ENCODE assay signal across 14 cellular contexts in the genomic region with DNA sequence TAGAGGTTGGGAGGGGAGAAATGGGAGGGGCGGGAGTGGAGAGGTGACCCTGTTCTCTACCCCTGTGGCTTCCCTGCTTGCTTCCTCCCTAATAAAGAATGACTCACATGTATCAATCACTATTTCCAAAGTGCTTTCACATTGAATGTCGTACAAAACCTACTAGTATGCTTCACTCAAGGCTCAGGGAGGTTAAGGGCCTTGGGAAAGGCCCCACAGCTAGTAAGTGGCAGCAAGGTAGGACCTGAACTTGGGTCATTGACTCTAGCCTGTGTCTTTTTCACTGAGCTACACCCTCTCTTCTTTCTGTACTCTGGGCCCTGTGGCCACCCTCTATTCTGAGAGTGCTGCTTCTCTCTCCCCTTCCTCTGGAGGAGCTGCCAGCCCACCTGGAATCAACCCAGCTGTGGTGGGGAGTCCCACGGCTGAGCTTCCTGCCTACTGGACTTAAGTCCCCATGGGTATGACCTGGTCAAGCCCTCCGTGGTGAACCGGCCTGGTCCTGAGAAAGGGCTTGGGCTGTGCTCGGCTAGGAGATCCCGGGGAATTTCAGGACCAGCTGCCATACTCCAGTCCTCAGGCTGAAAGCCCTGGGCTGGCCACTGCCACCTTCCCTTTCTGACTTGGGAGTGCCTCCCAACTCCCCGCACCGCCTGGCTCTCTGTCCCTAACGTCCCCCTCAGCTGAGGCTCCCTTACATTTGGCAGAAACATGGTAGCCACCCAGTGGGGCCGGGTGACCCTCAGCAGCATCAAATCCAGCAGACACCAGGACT. TPM values are rescaled to one million over a fixed set of nuclear protein-coding genes. Genes with fewer than 3 reads are reported as not detected.
DNase-seq lines count a peak whose midpoint lies in the region; ATAC-seq, FAIRE-seq and TF ChIP-seq lines count a peak whose summit lies in the region.
"Had no signal": no experiment of that assay in that cellular context is flagged by ENCODE, and none has a peak within 500 bp of the region (broad histone marks: within the 10 kb centered on the region; RNA-seq: fewer than 3 reads in every experiment).

No MANE protein-coding gene starts in this region.

- no peak overlapping the region for H3K9ac ChIP-seq in endothelial cell of umbilical vein (replicated peaks; ENCODE audit: extremely low read depth, insufficient read depth, low read length)
- peak overlapping the region; percentile 41 for H3K9ac ChIP-seq in skeletal muscle satellite cell (ENCODE audit: low read depth, low read length)

- H3K4me1 ChIP-seq in CD4-positive, alpha-beta memory T cell (ENCODE audit: insufficient read depth, low read length): no peaks in the 10 kb centered on the region
- peaks cover 10% of the 10 kb centered on the region for H3K4me1 ChIP-seq in endothelial cell of umbilical vein (ENCODE audit: control insufficient read depth, extremely low read depth, insufficient read depth, low read length)
- no peaks in the 10 kb centered on the region for H3K4me1 ChIP-seq in skeletal muscle satellite cell (ENCODE audit: control insufficient read depth, insufficient read depth, low read length)
- H3K4me1 ChIP-seq: colonic mucosa had no signal

- ATAC-seq in GM19467 (IDR thresholded peaks at IDR 0.05; ENCODE audit: unreplicated experiment): no peak

- no peaks in the 10 kb centered on the region for H3K9me3 ChIP-seq in CD4-positive, alpha-beta memory T cell (ENCODE audit: control insufficient read depth in 1 of 2, low read length in 2 of 2)
- H3K9me3 ChIP-seq in endothelial cell of umbilical vein (replicated peaks; ENCODE audit: control insufficient read depth, insufficient read depth, low read length) (no peaks in the 10 kb centered on the region), skeletal muscle satellite cell (replicated peaks; ENCODE audit: low read length) (no peaks in the 10 kb centered on the region)
- H3K9me3 ChIP-seq: colonic mucosa had no signal

- TF ChIP-seq POLR2A in endothelial cell of umbilical vein (IDR thresholded peaks at IDR 0.05; ENCODE audit: low read depth, low read length): no peak

- H3K36me3 ChIP-seq in CD4-positive, alpha-beta memory T cell (ENCODE audit: insufficient read depth, low read length): peaks cover 78% of the 10 kb centered on the region
- H3K36me3 ChIP-seq in endothelial cell of umbilical vein (ENCODE audit: control insufficient read depth in 2 of 2, extremely low read depth in 1 of 2, insufficient read depth in 2 of 2, low read length in 2 of 2) (peaks cover 46 to 82% of the 10 kb centered on the region in 2 experiments), skeletal muscle satellite cell (ENCODE audit: insufficient read depth, low read length) (peaks cover 99% of the 10 kb centered on the region)

- peak overlapping the region in 6 of 7 donors; percentile 12 to 82 (median 34) for H3K27ac Mint-ChIP-seq in CD4-positive, alpha-beta memory T cell
- H3K27ac Mint-ChIP-seq in activated CD4-positive, alpha-beta memory T cell treated with anti-CD3 and anti-CD28 coated beads for 36 hours: peak overlapping the region; percentile 80

- POLR2A ChIA-PET in CD4-positive, alpha-beta memory T cell (lab: Charles Lee; ENCODE audit: partially characterized antibody): no interaction called here
- POLR2A ChIA-PET in activated CD4-positive, alpha-beta memory T cell treated with anti-CD3 and anti-CD28 coated beads for 36 hours (lab: Charles Lee): interaction anchor here (0.6 to 1.3 kb wide), 3 partner anchors 22 to 740 kb away, joined by 3 to 8 read pairs (median 3); no protein-coding TSS in a partner anchor
- POLR2A ChIA-PET in endothelial cell of umbilical vein (lab: Charles Lee): no interaction called here

- no peaks in the 10 kb centered on the region for H3K9me3 Mint-ChIP-seq in CD4-positive, alpha-beta memory T cell
- no peaks in the 10 kb centered on the region for H3K9me3 Mint-ChIP-seq in activated CD4-positive, alpha-beta memory T cell treated with anti-CD3 and anti-CD28 coated beads for 36 hours

- H3K79me2 ChIP-seq in endothelial cell of umbilical vein (ENCODE audit: control insufficient read depth, insufficient read depth, low read length): no peaks in the 10 kb centered on the region

- no peaks in the 10 kb centered on the region for H4K20me1 ChIP-seq in endothelial cell of umbilical vein (replicated peaks; ENCODE audit: control insufficient read depth, extremely low read depth, insufficient read depth, low read length)

- no peak for FAIRE-seq in endothelial cell of umbilical vein (lab: Jason Lieb, UNC)

- H3K27me3 Mint-ChIP-seq in CD4-positive, alpha-beta memory T cell: no peaks in the 10 kb centered on the region
- no peaks in the 10 kb centered on the region for H3K27me3 Mint-ChIP-seq in activated CD4-positive, alpha-beta memory T cell treated with anti-CD3 and anti-CD28 coated beads for 36 hours
- H3K27me3 Mint-ChIP-seq: B cell had no signal

- H3K4me1 Mint-ChIP-seq in CD4-positive, alpha-beta memory T cell: peaks cover 4 to 7% (median 5%) of the 10 kb centered on the region in 4 donors
- peaks cover 32% of the 10 kb centered on the region for H3K4me1 Mint-ChIP-seq in activated CD4-positive, alpha-beta memory T cell treated with anti-CD3 and anti-CD28 coated beads for 36 hours (ENCODE audit: low read depth)

- no TSS peak for BruUV-seq in endothelial cell of umbilical vein (replicated peaks; lab: Mats Ljungman, UMichigan)

- no peak overlapping the region for H3K4me2 ChIP-seq in endothelial cell of umbilical vein (ENCODE audit: insufficient read depth, low read length)
- H3K4me2 ChIP-seq in skeletal muscle satellite cell (ENCODE audit: low read length): no peak overlapping the region

- H3K36me3 Mint-ChIP-seq in CD4-positive, alpha-beta memory T cell: peaks cover 32 to 78% of the 10 kb centered on the region in 2 donors
- H3K36me3 Mint-ChIP-seq in activated CD4-positive, alpha-beta memory T cell treated with anti-CD3 and anti-CD28 coated beads for 36 hours: peaks cover 54% of the 10 kb centered on the region

- H3K4me3 Mint-ChIP-seq in CD4-positive, alpha-beta memory T cell: no peak overlapping the region
- no peak overlapping the region for H3K4me3 Mint-ChIP-seq in activated CD4-positive, alpha-beta memory T cell treated with anti-CD3 and anti-CD28 coated beads for 36 hours
- H3K4me3 Mint-ChIP-seq: B cell had no signal

- no peak overlapping the region for H3K4me3 ChIP-seq in CD4-positive, alpha-beta memory T cell (ENCODE audit: low read length in 2 of 2)
- H3K4me3 ChIP-seq in endothelial cell of umbilical vein (replicated peaks in 1 of 3; ENCODE audit: insufficient read depth in 1 of 3, low read depth in 1 of 3, low read length in 3 of 3) (no peak overlapping the region), skeletal muscle satellite cell (ENCODE audit: low read length) (no peak overlapping the region)
- H3K4me3 ChIP-seq: colonic mucosa had no signal

- TF ChIP-seq CTCF in endothelial cell of umbilical vein (IDR thresholded peaks at IDR 0.05; ENCODE audit: extremely low read depth in 1 of 2, insufficient read depth in 1 of 2, low read depth in 1 of 2, low read length in 2 of 2): no peak

- H3K27ac ChIP-seq in CD4-positive, alpha-beta memory T cell (ENCODE audit: low read depth, low read length): no peak overlapping the region
- H3K27ac ChIP-seq in endothelial cell of umbilical vein (ENCODE audit: insufficient read depth, low read depth, low read length): no peak overlapping the region
- H3K27ac ChIP-seq: colonic mucosa had no signal

- H3K9me1 ChIP-seq in endothelial cell of umbilical vein (replicated peaks; ENCODE audit: control insufficient read depth, extremely low read depth, insufficient read depth, low read length): no peaks in the 10 kb centered on the region

- DNase-seq in CD4-positive, alpha-beta memory T cell: no peak
- peak; percentile 36 for DNase-seq in activated CD4-positive, alpha-beta memory T cell treated with anti-CD3 and anti-CD28 coated beads for 36 hours
- no peak for DNase-seq in endothelial cell of umbilical vein (ENCODE audit: low read depth, low spot score)
- no peak for DNase-seq in Kasumi-1 (lab: John Stamatoyannopoulos, UW)
- no peak for DNase-seq in ureter (ENCODE audit: low spot score)
- DNase-seq in AML-193 (lab: John Stamatoyannopoulos, UW): no peak
- DNase-seq: activated CD4-positive, CD25-positive, alpha-beta regulatory T cell; colonic mucosa; mesendoderm; NCI-H1092; NCI-H2227 treated with DMSO at 0.1 percent for 48 hours had no signal

- no peak overlapping the region for H2AFZ ChIP-seq in endothelial cell of umbilical vein (ENCODE audit: low read depth, low read length)

- intact Hi-C loops in CD4-positive, alpha-beta memory T cell (cut with micrococcal nuclease): no loop called here
- intact Hi-C loops in activated CD4-positive, alpha-beta memory T cell treated with anti-CD3 and anti-CD28 coated beads for 36 hours (cut with micrococcal nuclease): no loop called here
- intact Hi-C loops in endothelial cell of umbilical vein (cut with micrococcal nuclease): no loop called here

- H3K27me3 ChIP-seq in CD4-positive, alpha-beta memory T cell (ENCODE audit: insufficient read depth, low read length): no peaks in the 10 kb centered on the region
- no peaks in the 10 kb centered on the region for H3K27me3 ChIP-seq in endothelial cell of umbilical vein (ENCODE audit: control insufficient read depth in 2 of 2, insufficient read depth in 2 of 2, low read length in 2 of 2)
- no peaks in the 10 kb centered on the region for H3K27me3 ChIP-seq in skeletal muscle satellite cell (ENCODE audit: control insufficient read depth, insufficient read depth, low read length)
- H3K27me3 ChIP-seq: colonic mucosa had no signal

- dilution Hi-C loops in endothelial cell of umbilical vein (cut with MboI; ENCODE audit: extremely low pct_ligation_motif_present, low sequenced_read_pairs): no loop called here

- CTCF ChIA-PET in CD4-positive, alpha-beta memory T cell (lab: Charles Lee; ENCODE audit: partially characterized antibody): interaction anchor here (1.0 to 6.4 kb wide), 6 partner anchors 31 to 57 kb away, joined by 3 to 54 read pairs (median 6); no protein-coding TSS in a partner anchor
- CTCF ChIA-PET in activated CD4-positive, alpha-beta memory T cell treated with anti-CD3 and anti-CD28 coated beads for 36 hours (lab: Charles Lee): interaction anchor here (0.9 to 3.5 kb wide), 5 partner anchors 11 to 53 kb away, joined by 3 to 26 read pairs (median 6); a partner anchor contains a TSS
- CTCF ChIA-PET in endothelial cell of umbilical vein (lab: Charles Lee): interaction anchor here (10.4 kb wide), 1 partner anchor 51 kb away, joined by 244 read pairs; no protein-coding TSS in a partner anchor

RNA-seq across cellular contexts. Expression of a gene that starts 13.0 kb away (rescaled TPM):
- total RNA-seq in CD4-positive, alpha-beta memory T cell: 10 to 100 TPM; 12.1 to 12.3 TPM
- 1 to 10 TPM; 8.7 to 9.0 TPM for polyA plus RNA-seq in CD4-positive, alpha-beta memory T cell
- total RNA-seq in activated CD4-positive, alpha-beta memory T cell treated with anti-CD3 and anti-CD28 coated beads for 36 hours: 10 to 100 TPM; 13.7 to 16.2 TPM
- 17.9 and 20.3 TPM in 2 replicates for total RNA-seq in endothelial cell of umbilical vein
- polyA plus RNA-seq in endothelial cell of umbilical vein: 17.3 and 19.8 TPM in 2 replicates
- polyA plus RNA-seq in endothelial cell of umbilical vein (2011; cell fraction: cytosol; rRNA removed): 13.0 and 14.1 TPM in 2 replicates
- polyA plus RNA-seq in endothelial cell of umbilical vein (2011; cell fraction: nucleus; rRNA removed): 21.7 and 24.5 TPM in 2 replicates
- polyA plus RNA-seq in endothelial cell of umbilical vein (2012): 14.7 and 19.3 TPM in 2 replicates
- 14.9 and 20.7 TPM in 2 replicates for polyA minus RNA-seq in endothelial cell of umbilical vein
- polyA minus RNA-seq in endothelial cell of umbilical vein (2011; cell fraction: cytosol; rRNA and poly(A)+ RNA removed): 18.2 TPM
- 7.0 and 7.5 TPM in 2 replicates for polyA minus RNA-seq in endothelial cell of umbilical vein (2011; cell fraction: nucleus; rRNA and poly(A)+ RNA removed)
- total RNA-seq in skeletal muscle satellite cell (2012; rRNA removed): 3.9 and 12.2 TPM in 2 replicates
- total RNA-seq in ureter: 41.3 TPM

RNA-seq across cellular contexts. Expression of a gene that starts 27.4 kb away (rescaled TPM):
- total RNA-seq in CD4-positive, alpha-beta memory T cell: under 1 TPM; 0.15 to 0.39 TPM
- under 1 TPM in 1 of 2 donors, not detected in 1; 0.14 TPM for polyA plus RNA-seq in CD4-positive, alpha-beta memory T cell
- 1 to 10 TPM; 2.1 to 2.5 TPM for total RNA-seq in activated CD4-positive, alpha-beta memory T cell treated with anti-CD3 and anti-CD28 coated beads for 36 hours
- total RNA-seq in endothelial cell of umbilical vein (53.6 and 55.1 TPM in 2 replicates), ureter (83.4 TPM)
- 30.8 and 34.5 TPM in 2 replicates for polyA plus RNA-seq in endothelial cell of umbilical vein
- 14.4 and 18.3 TPM in 2 replicates for polyA plus RNA-seq in endothelial cell of umbilical vein (2011; cell fraction: cytosol; rRNA removed)
- polyA plus RNA-seq in endothelial cell of umbilical vein (2011; cell fraction: nucleus; rRNA removed): 171 and 207 TPM in 2 replicates
- polyA plus RNA-seq in endothelial cell of umbilical vein (2012): 29.7 and 38.7 TPM in 2 replicates
- 34.0 and 42.1 TPM in 2 replicates for polyA minus RNA-seq in endothelial cell of umbilical vein
- 3.3 TPM for polyA minus RNA-seq in endothelial cell of umbilical vein (2011; cell fraction: cytosol; rRNA and poly(A)+ RNA removed)
- 57.3 and 65.6 TPM in 2 replicates for polyA minus RNA-seq in endothelial cell of umbilical vein (2011; cell fraction: nucleus; rRNA and poly(A)+ RNA removed)
- total RNA-seq in skeletal muscle satellite cell (2012; rRNA removed): 1.1 and 2.3 TPM in 2 replicates

RNA-seq across cellular contexts. Expression of a gene that starts 33.6 kb away (rescaled TPM):
- 100 to 1,000 TPM; 139 to 142 TPM for total RNA-seq in CD4-positive, alpha-beta memory T cell
- polyA plus RNA-seq in CD4-positive, alpha-beta memory T cell: 10 to 100 TPM in 1 of 2 donors, 1 to 10 TPM in 1; 7.9 to 26.8 TPM
- 100 to 1,000 TPM; 257 to 280 TPM for total RNA-seq in activated CD4-positive, alpha-beta memory T cell treated with anti-CD3 and anti-CD28 coated beads for 36 hours
- total RNA-seq in endothelial cell of umbilical vein: 249 and 252 TPM in 2 replicates
- polyA plus RNA-seq in endothelial cell of umbilical vein: 119 and 122 TPM in 2 replicates
- 101 and 125 TPM in 2 replicates for polyA plus RNA-seq in endothelial cell of umbilical vein (2011; cell fraction: cytosol; rRNA removed)
- 462 and 531 TPM in 2 replicates for polyA plus RNA-seq in endothelial cell of umbilical vein (2011; cell fraction: nucleus; rRNA removed)
- 105 and 119 TPM in 2 replicates for polyA plus RNA-seq in endothelial cell of umbilical vein (2012)
- 81.4 and 95.8 TPM in 2 replicates for polyA minus RNA-seq in endothelial cell of umbilical vein
- polyA minus RNA-seq in endothelial cell of umbilical vein (2011; cell fraction: cytosol; rRNA and poly(A)+ RNA removed): 25.6 TPM
- polyA minus RNA-seq in endothelial cell of umbilical vein (2011; cell fraction: nucleus; rRNA and poly(A)+ RNA removed): 127 and 192 TPM in 2 replicates
- total RNA-seq in skeletal muscle satellite cell (2012; rRNA removed): 26.9 and 39.5 TPM in 2 replicates
- 144 TPM for total RNA-seq in ureter

Comparison
In these comparisons a context has a peak if more than half of its experiments do, and no peak if none do; other contexts are left out.
1. RNA of a gene that starts 27.4 kb away (total RNA-seq): 83.4 TPM in ureter (single experiment) and 53.6 to 55.1 TPM in endothelial cell of umbilical vein; 2.1 to 2.5 TPM in activated CD4-positive, alpha-beta memory T cell treated with anti-CD3 and anti-CD28 coated beads for 36 hours and 0.15 to 0.39 TPM in CD4-positive, alpha-beta memory T cell; every median in the first group is over 10 times any median in the second.